ENCODE assay signal across 8 cellular contexts in genomic region chr4:15001825-15002658, GRCh38. TPM values are rescaled to one million over a fixed set of nuclear protein-coding genes. Genes with fewer than 3 reads are reported as not detected.
DNase-seq lines count a peak whose midpoint lies in the region; ATAC-seq, FAIRE-seq and TF ChIP-seq lines count a peak whose summit lies in the region.

CPEB2 (plus strand) TSS chr4:15002481; CDS start chr4:15002674, 193 bp downstream.

- POLR2A ChIA-PET in CD8-positive, alpha-beta memory T cell (lab: Charles Lee), result interaction anchor here (0.7 to 1.5 kb wide), 4 partner anchors 16 to 1531 kb away, joined by 3 to 8 read pairs (median 4); partner anchors contain the start of gene FBXL5

- H3K27ac ChIP-seq in CD8-positive, alpha-beta memory T cell (ENCODE audit: low read depth, low read length), result peak within 1 kb of the TSS; percentile 99
- peak within 1 kb of the TSS; percentile 98 for H3K27ac ChIP-seq in HL-60 (replicated peaks)
- peak within 1 kb of the TSS; percentile 91 for H3K27ac ChIP-seq in OCI-LY1 (ENCODE audit: low read depth, low read length, poor library complexity, severe bottlenecking)

- H3K4me3 Mint-ChIP-seq in CD8-positive, alpha-beta memory T cell, result peak within 1 kb of the TSS; percentile 92 to 100 (median 95)

- peaks cover 0 to 1% of the 10 kb centered on the region in 2 donors for H3K27me3 Mint-ChIP-seq in CD8-positive, alpha-beta memory T cell

- no peaks in the 10 kb centered on the region for H4K20me1 ChIP-seq in OCI-LY1 (ENCODE audit: insufficient read depth, low read length)

- H3K9me3 Mint-ChIP-seq in CD8-positive, alpha-beta memory T cell, result no peaks in the 10 kb centered on the region

- no peaks in the 10 kb centered on the region for H3K27me3 ChIP-seq in CD8-positive, alpha-beta memory T cell (ENCODE audit: insufficient read depth, low read length, poor library complexity, severe bottlenecking)
- no peaks in the 10 kb centered on the region for H3K27me3 ChIP-seq in HL-60 (ENCODE audit: insufficient read depth, poor library complexity, severe bottlenecking)
- H3K27me3 ChIP-seq in OCI-LY1 (ENCODE audit: insufficient read depth, low read length), result no peaks in the 10 kb centered on the region

- CTCF ChIA-PET in CD8-positive, alpha-beta memory T cell (lab: Charles Lee), result interaction anchor here (0.9 to 1.4 kb wide), 4 partner anchors 10 to 1347 kb away, joined by 3 to 4 read pairs (median 4); no protein-coding TSS in a partner anchor

- H3K27ac Mint-ChIP-seq in CD8-positive, alpha-beta memory T cell, result peak within 1 kb of the TSS; percentile 97 to 100 (median 98)

- TF ChIP-seq CTCF in HL-60 (IDR thresholded peaks at IDR 0.05; ENCODE audit: insufficient read depth, low read length) (no peak), OCI-LY1 (IDR thresholded peaks at IDR 0.05; ENCODE audit: low read length) (no peak)

- no peaks in the 10 kb centered on the region for H3K9me2 ChIP-seq in OCI-LY1 (ENCODE audit: low read depth, low read length)

- peaks cover 0 to 19% (median 0%) of the 10 kb centered on the region in 3 donors for H3K36me3 Mint-ChIP-seq in CD8-positive, alpha-beta memory T cell

- H3K9me3 ChIP-seq in CD8-positive, alpha-beta memory T cell (ENCODE audit: low read length), result no peaks in the 10 kb centered on the region
- H3K9me3 ChIP-seq in OCI-LY1 (ENCODE audit: low read length), result no peaks in the 10 kb centered on the region

- no peak within 1 kb of the TSS for H2AFZ ChIP-seq in OCI-LY1 (ENCODE audit: low read length)

- H3F3A ChIP-seq in OCI-LY1 (ENCODE audit: insufficient read depth, low read length), result no peaks in the 10 kb centered on the region

- H3K36me3 ChIP-seq in CD8-positive, alpha-beta memory T cell (ENCODE audit: insufficient read depth, low read length), result no peaks in the 10 kb centered on the region
- no peaks in the 10 kb centered on the region for H3K36me3 ChIP-seq in OCI-LY1 (ENCODE audit: insufficient read depth, low read length)

- DNase-seq in CD8-positive, alpha-beta memory T cell, result peak; percentile 83 to 93 (median 91)
- DNase-seq in HL-60 (ENCODE audit: low read depth in 1 of 2, low spot score in 1 of 2) (peak; percentile 71 to 93), midbrain (lab: John Stamatoyannopoulos, UW) (peak; percentile 96)
- peak; percentile 93 for DNase-seq in activated CD8-positive, alpha-beta memory T cell treated with anti-CD3 and anti-CD28 coated beads, Interleukin-2, amount 50 U/mL, for 48 hours
- DNase-seq in stimulated activated CD8-positive, alpha-beta memory T cell treated with anti-CD3 and anti-CD28 coated beads, Interleukin-15, amount 100 ng/mL, for 48 hours (ENCODE audit: low read depth in 2 of 2), result peak; percentile 87

- peak within 1 kb of the TSS; percentile 77 for H3K4me3 ChIP-seq in CD8-positive, alpha-beta memory T cell (ENCODE audit: low read length)
- H3K4me3 ChIP-seq in HL-60 (replicated peaks; ENCODE audit: insufficient read depth, low read length) (peak within 1 kb of the TSS; percentile 83), OCI-LY1 (ENCODE audit: low read depth, low read length, poor library complexity, severe bottlenecking) (peak within 1 kb of the TSS; percentile 82)

- no peaks in the 10 kb centered on the region for H3K79me2 ChIP-seq in OCI-LY1 (ENCODE audit: insufficient read depth, low read length)

- H3K4me1 ChIP-seq in CD8-positive, alpha-beta memory T cell (ENCODE audit: insufficient read depth, low read length), result peaks cover 11% of the 10 kb centered on the region
- H3K4me1 ChIP-seq in OCI-LY1 (ENCODE audit: insufficient read depth, low read length, severe bottlenecking), result peaks cover 11% of the 10 kb centered on the region

- H3K4me1 Mint-ChIP-seq in CD8-positive, alpha-beta memory T cell, result peaks cover 26 to 34% (median 29%) of the 10 kb centered on the region in 3 donors

- H3K9ac ChIP-seq in OCI-LY1 (ENCODE audit: low read length), result peak within 1 kb of the TSS; percentile 94

- peak within 1 kb of the TSS; percentile 74 for H3K4me2 ChIP-seq in OCI-LY1 (ENCODE audit: low read length)

- ATAC-seq in GM19463 (IDR thresholded peaks at IDR 0.05; ENCODE audit: unreplicated experiment), result peak; percentile 56

- peak; percentile 39 for FAIRE-seq in endometrium (lab: Jason Lieb, UNC)

RNA-seq across cellular contexts. Expression of gene CPEB2, which starts in this region (rescaled TPM):
- 1 to 10 TPM; 9.1 to 9.3 TPM for total RNA-seq in CD8-positive, alpha-beta memory T cell
- 0.84 TPM for polyA plus RNA-seq in CD8-positive, alpha-beta memory T cell

Comparison
In these comparisons a context has a peak if more than half of its experiments do, and no peak if none do; other contexts are left out.
1. Peak in every context shown above with its lines: DNase-seq, ATAC-seq, H3K4me3 ChIP-seq and H3K27ac ChIP-seq.